Comparison of ENCODE assay signal across 1 cellular context in genomic region chr7:5417106-5418071, GRCh38.
TF ChIP-seq lines count a peak whose summit lies in the region.

No MANE protein-coding gene starts in this region.

TF ChIP-seq in GM23338, 12 proteins besides CTCF, POLR2A, EP300 and RAD21 (continued from another document):
- TF ChIP-seq ETS1 (IDR thresholded peaks at IDR 0.05) = no peak
- no peak for TF ChIP-seq ZNF462 (CRISPR knock-in tag; IDR thresholded peaks at IDR 0.05)
- TF ChIP-seq STAT1 (IDR thresholded peaks at IDR 0.05; ENCODE audit: unreplicated experiment) = no peak
- TF ChIP-seq NANOG (IDR thresholded peaks at IDR 0.05; ENCODE audit: borderline replicate concordance) = no peak
- TF ChIP-seq EZH2phosphoT487 (IDR thresholded peaks at IDR 0.05; ENCODE audit: unreplicated experiment) = no peak
- no peak for TF ChIP-seq ZNF114 (CRISPR knock-in tag; IDR thresholded peaks at IDR 0.05)
- TF ChIP-seq EZH2 (IDR thresholded peaks at IDR 0.05; ENCODE audit: low read depth, unreplicated experiment) = no peak
- TF ChIP-seq POLR2AphosphoS5 (IDR thresholded peaks at IDR 0.05; ENCODE audit: low read depth) = no peak
